Comparison of ENCODE assay signal across 24 cellular contexts in genomic region chr14:74846168-74846567, GRCh38. TPM values are rescaled to one million over a fixed set of nuclear protein-coding genes. Genes with fewer than 3 reads are reported as not detected.
DNase-seq lines count a peak whose midpoint lies in the region; ATAC-seq and TF ChIP-seq lines count a peak whose summit lies in the region.
"Had no signal": no experiment of that assay in that cellular context is flagged by ENCODE, and none has a peak within 500 bp of the region (broad histone marks: within the 10 kb centered on the region; RNA-seq: fewer than 3 reads in every experiment).

No MANE protein-coding gene starts in this region.

- peaks cover 53% of the 10 kb centered on the region for H3K4me1 Mint-ChIP-seq in HFFc6 (ENCODE audit: low read depth)

- H3K27me3 Mint-ChIP-seq in HFFc6 (ENCODE audit: insufficient read depth), result no peaks in the 10 kb centered on the region

- no peaks in the 10 kb centered on the region for H4K20me1 ChIP-seq in hepatocyte (ENCODE audit: insufficient read depth, poor library complexity, severe bottlenecking)

- H3K4me1 ChIP-seq in hepatocyte (ENCODE audit: insufficient read depth), result peaks cover 18% of the 10 kb centered on the region

- peak overlapping the region; percentile 15 for H3K4me2 ChIP-seq in hepatocyte

- H3K27ac ChIP-seq in hepatocyte (peak overlapping the region; percentile 86), brain microvascular endothelial cell (no peak overlapping the region)
- H3K27ac ChIP-seq: left lung had no signal

- no peak overlapping the region for H3K4me3 ChIP-seq in AG09309 (ENCODE audit: control insufficient read depth, low read depth, low read length)
- no peak overlapping the region for H3K4me3 ChIP-seq in cardiac fibroblast (replicated peaks in 1 of 2; ENCODE audit: low read depth in 2 of 2, low read length in 2 of 2)
- no peak overlapping the region for H3K4me3 ChIP-seq in hepatocyte
- H3K4me3 ChIP-seq in brain microvascular endothelial cell (ENCODE audit: low read depth, low read length), result no peak overlapping the region
- H3K4me3 ChIP-seq: left lung, mucosa of descending colon had no signal

- DNase-seq in AG09309 (ENCODE audit: low read depth) (peak; percentile 64), HFFc6 (peak; percentile 41), cardiac fibroblast (ENCODE audit: low read depth in 2 of 2) (peak; percentile 20 to 64), hepatocyte (ENCODE audit: low spot score) (peak; percentile 15), NCI-H69 (lab: John Stamatoyannopoulos, UW) (no peak), GOT3 (lab: John Stamatoyannopoulos, UW) (no peak), brain microvascular endothelial cell (no peak)
- DNase-seq: activated CD4-positive, alpha-beta T cell treated with anti-CD3 and anti-CD28 coated beads, Interleukin-2, amount 50 U/mL, for 48 hours; activated naive CD4-positive, alpha-beta T cell; activated T-cell treated with anti-CD3 and anti-CD28 coated beads for 4 hours; aorta; DMS79 treated with DMSO at 0.1 percent for 48 hours; Kasumi-1; left lung; mucosa of descending colon; NCI-H1092 treated with DMSO at 0.1 percent for 48 hours; NCI-H2081; NCI-H510A treated with DMSO at 0.1 percent for 48 hours; SHP77 treated with DMSO at 0.1 percent for 48 hours had no signal

- no peaks in the 10 kb centered on the region for H3K9me2 ChIP-seq in hepatocyte (replicated peaks; ENCODE audit: insufficient read depth)

- no peaks in the 10 kb centered on the region for H3K9me3 ChIP-seq in hepatocyte (ENCODE audit: low read depth)
- H3K9me3 ChIP-seq: left lung, mucosa of descending colon had no signal

- H3K36me3 Mint-ChIP-seq in HFFc6 (ENCODE audit: low read depth), result no peaks in the 10 kb centered on the region

- H3K9me3 Mint-ChIP-seq in HFFc6, result no peaks in the 10 kb centered on the region
- H3K9me3 Mint-ChIP-seq: T-helper 1 cell treated with Interleukin-12 subunit alpha and Interleukin-12 subunit beta and Interleukin-4 antibody, amounts not matched to agents 30 μg/mL and 1 μg/mL, for 36 hours had no signal

- H3K27me3 ChIP-seq in hepatocyte (no peaks in the 10 kb centered on the region), brain microvascular endothelial cell (replicated peaks) (no peaks in the 10 kb centered on the region)
- H3K27me3 ChIP-seq: left lung had no signal

- peak overlapping the region; percentile 75 for H3K27ac Mint-ChIP-seq in HFFc6
- H3K27ac Mint-ChIP-seq: T-helper 1 cell treated with Interleukin-12 subunit alpha and Interleukin-12 subunit beta and Interleukin-4 antibody, amounts not matched to agents 30 μg/mL and 1 μg/mL, for 36 hours had no signal

- in situ Hi-C loops in brain microvascular endothelial cell (cut with HindIII; ENCODE audit: low pct_ligation_motif_present, low sequenced_read_pairs), result no loop called here

- H3K79me2 ChIP-seq in hepatocyte, result no peaks in the 10 kb centered on the region

- no peak overlapping the region for H2AFZ ChIP-seq in hepatocyte

- no peak for ATAC-seq in HG03460 (IDR thresholded peaks at IDR 0.05; ENCODE audit: unreplicated experiment)
- ATAC-seq: mucosa of descending colon had no signal

- H3K36me3 ChIP-seq in hepatocyte (replicated peaks; ENCODE audit: insufficient read depth, low read depth) (no peaks in the 10 kb centered on the region), brain microvascular endothelial cell (replicated peaks) (no peaks in the 10 kb centered on the region)

- TF ChIP-seq CTCF in AG09309 (IDR thresholded peaks at IDR 0.05; ENCODE audit: control insufficient read depth, insufficient read depth, low read depth, low read length, missing control alignments) (no peak), HFFc6 (IDR thresholded peaks at IDR 0.05) (no peak), cardiac fibroblast (IDR thresholded peaks at IDR 0.05; ENCODE audit: low read depth, low read length) (no peak), hepatocyte (IDR thresholded peaks at IDR 0.05; ENCODE audit: poor library complexity) (no peak), brain microvascular endothelial cell (IDR thresholded peaks at IDR 0.05; ENCODE audit: low read depth, low read length, missing control alignments) (no peak)

- peak overlapping the region; percentile 38 for H3K4me3 Mint-ChIP-seq in HFFc6
- H3K4me3 Mint-ChIP-seq: T-helper 1 cell treated with Interleukin-12 subunit alpha and Interleukin-12 subunit beta and Interleukin-4 antibody, amounts not matched to agents 30 μg/mL and 1 μg/mL, for 36 hours had no signal

- WGBS in hepatocyte (ENCODE audit: low lambda C conversion rate, missing lambda C conversion rate), result 40% methylated on average over 3 of the region's 3 CpGs

RNA-seq across cellular contexts. Expression of gene PROX2, which starts 29.8 kb away (rescaled TPM):
- not detected for total RNA-seq in HFFc6 (2021; fragmentation: NEBNext Ultra II Directional; extraction: Animal tissue kit (Norgen Biotek cat#: 25700))
- not detected in 2 replicates for total RNA-seq in hepatocyte
- 0.50 TPM in 1 of 2 replicates, not detected in the other for polyA plus RNA-seq in hepatocyte
- total RNA-seq: aorta, HT1080, renal cortical epithelial cell, temporal lobe had no signal
- polyA plus RNA-seq: aorta had no signal

RNA-seq across cellular contexts. Expression of gene DLST, which starts 35.5 kb away (rescaled TPM):
- total RNA-seq in HFFc6 (2021; fragmentation: NEBNext Ultra II Directional; extraction: Animal tissue kit (Norgen Biotek cat#: 25700)), result 100 to 1,000 TPM in 5 of 6 experiments, 10 to 100 TPM in 1; 97.5 to 118 (median 109) TPM
- 68.7 and 69.4 TPM in 2 replicates for total RNA-seq in hepatocyte
- 5.6 and 10.8 TPM in 2 replicates for polyA plus RNA-seq in hepatocyte

Comparison
In these comparisons a context has a peak if more than half of its experiments do, and no peak if none do; other contexts are left out.
1. DNase-seq: peak in AG09309 (single experiment), HFFc6 (single experiment), cardiac fibroblast (2 of 2) and hepatocyte (single experiment); none in NCI-H69 (single experiment), GOT3 (single experiment) and brain microvascular endothelial cell (single experiment).